In genomic region chr9:108869092-108869725, GRCh38 we compare ENCODE assay signal across 1 cellular context.
TF ChIP-seq lines count a peak whose summit lies in the region.

No MANE protein-coding gene starts in this region.

TF ChIP-seq in liver, 16 proteins besides CTCF, POLR2A, EP300 and RAD21 (continued from another document):
- TF ChIP-seq ATF3 (IDR thresholded peaks at IDR 0.05) = peak; percentile 62
- peak; percentile 89 to 95 for TF ChIP-seq RXRA (IDR thresholded peaks at IDR 0.05)
